ENCODE assay signal across 26 cellular contexts in genomic region chr3:159447841-159448240, GRCh38.
A peak's percentile ranks its signal among the peaks of the same experiment; 100 is the strongest.
DNase-seq lines count a peak whose midpoint lies in the region; ATAC-seq, FAIRE-seq and TF ChIP-seq lines count a peak whose summit lies in the region.
"Had no signal": no experiment of that assay in that cellular context is flagged by ENCODE, and none has a peak within 500 bp of the region (broad histone marks: within the 10 kb centered on the region; RNA-seq: fewer than 3 reads in every experiment).

No MANE protein-coding gene starts in this region.

- 70% methylated on average over 3 of the region's 3 CpGs for WGBS in esophagus muscularis mucosa

- H3K4me1 ChIP-seq in esophagus muscularis mucosa, result no peaks in the 10 kb centered on the region
- H3K4me1 ChIP-seq: BLaER1 treated with 17β-estradiol and CSF1 and Interleukin-3, amounts not matched to agents 10 nM and 100 nM; Caco-2 had no signal

- intact Hi-C loops in esophagus muscularis mucosa (cut with DNase I), result no loop called here

- no peak for ATAC-seq in HG02642 (IDR thresholded peaks at IDR 0.05; ENCODE audit: poor library complexity, unreplicated experiment)
- no peak for ATAC-seq in omental fat pad (ENCODE audit: low FRiP score)
- ATAC-seq: A549; CD8-positive, alpha-beta T cell; GM12878 had no signal

- no peak overlapping the region for H3K27ac ChIP-seq in esophagus muscularis mucosa (replicated peaks in 1 of 4)
- H3K27ac ChIP-seq: 22Rv1; A549; BLaER1 treated with 17β-estradiol and CSF1 and Interleukin-3, amounts not matched to agents 10 nM and 100 nM; C4-2B had no signal

- no peaks in the 10 kb centered on the region for H3K36me3 ChIP-seq in esophagus muscularis mucosa
- H3K36me3 ChIP-seq: BLaER1 treated with 17β-estradiol and CSF1 and Interleukin-3, amounts not matched to agents 10 nM and 100 nM had no signal

- no peaks in the 10 kb centered on the region for H3K9me3 ChIP-seq in esophagus muscularis mucosa
- H3K9me3 ChIP-seq: A549; BLaER1 treated with 17β-estradiol and CSF1 and Interleukin-3, amounts not matched to agents 10 nM and 100 nM; Caco-2 had no signal

- no peak for TF ChIP-seq POLR2A in esophagus muscularis mucosa (IDR thresholded peaks at IDR 0.05; ENCODE audit: low read depth)

- H3K27me3 ChIP-seq in esophagus muscularis mucosa, result no peaks in the 10 kb centered on the region
- H3K27me3 ChIP-seq: BLaER1 treated with 17β-estradiol and CSF1 and Interleukin-3, amounts not matched to agents 10 nM and 100 nM had no signal

- DNase-seq in HTR-8/SVneo (ENCODE audit: insufficient read length, low spot score) (no peak), NCI-H226 (peak; percentile 22), dermis blood vessel endothelial cell (peak; percentile 55), esophagus muscularis mucosa (ENCODE audit: extremely low spot score) (peak; percentile 5), NCI-H510A treated with DMSO at 0.1 percent for 48 hours (lab: John Stamatoyannopoulos, UW) (no peak), omental fat pad (ENCODE audit: low spot score) (no peak)
- DNase-seq in stimulated activated CD4-positive, alpha-beta T cell treated with anti-CD3 and anti-CD28 coated beads, Interleukin-4, amount 100 ng/mL, for 4 hours, result no peak
- DNase-seq: AML-193; Caco-2; Calu3; CD4-positive, alpha-beta T cell; CD8-positive, alpha-beta T cell; DMS53; DMS79; DND-41; EL; GDM1 had no signal

- no peak overlapping the region for H3K4me3 ChIP-seq in esophagus muscularis mucosa
- H3K4me3 ChIP-seq: A549; BLaER1 treated with 17β-estradiol and CSF1 and Interleukin-3, amounts not matched to agents 10 nM and 100 nM; GM12878 had no signal

- no peak for TF ChIP-seq EP300 in esophagus muscularis mucosa (IDR thresholded peaks at IDR 0.05)

- FAIRE-seq in HTR-8/SVneo (lab: Jason Lieb, UNC), result peak; percentile 9
- FAIRE-seq: A549, D721Med, GM12878, GM12892, GM18507 had no signal

- no peak for TF ChIP-seq CTCF in esophagus muscularis mucosa (IDR thresholded peaks at IDR 0.05)
- no peak for TF ChIP-seq CTCF in omental fat pad (IDR thresholded peaks at IDR 0.05)

Comparison
In these comparisons a context has a peak if more than half of its experiments do, and no peak if none do; other contexts are left out.
1. DNase-seq: peak in NCI-H226 (single experiment), dermis blood vessel endothelial cell (single experiment) and esophagus muscularis mucosa (single experiment); none in HTR-8/SVneo (single experiment), NCI-H510A treated with DMSO at 0.1 percent for 48 hours (single experiment), stimulated activated CD4-positive, alpha-beta T cell treated with anti-CD3 and anti-CD28 coated beads, Interleukin-4, amount 100 ng/mL, for 4 hours (0 of 2) and omental fat pad (single experiment).